Comparison of ENCODE assay signal across 21 cellular contexts in genomic region chr3:150269526-150269925, GRCh38.
"Had no signal": no experiment of that assay in that cellular context is flagged by ENCODE, and none has a peak within 500 bp of the region (broad histone marks: within the 10 kb centered on the region; RNA-seq: fewer than 3 reads in every experiment).

No MANE protein-coding gene starts in this region.

- DNase-seq: esophagus squamous epithelium; glutamatergic neuron; immature natural killer cell; left lung; lower lobe of right lung; naive thymus-derived CD4-positive, alpha-beta T cell; psoas muscle; retina; spleen; stimulated activated CD4-positive, alpha-beta T cell treated with anti-CD3 and anti-CD28 coated beads, Interleukin-15, amount 100 ng/mL, for 24 hours; stimulated activated CD4-positive, alpha-beta T cell treated with anti-CD3 and anti-CD28 coated beads, Interleukin-1b, Interleukin-23, amount 100 ng/mL, for 48 hours; stimulated activated CD4-positive, alpha-beta T cell treated with anti-CD3 and anti-CD28 coated beads, Interleukin-4, amount 100 ng/mL, for 24 hours; tibial artery; upper lobe of right lung had no signal

- H3K4me3 ChIP-seq: esophagus squamous epithelium, gastroesophageal sphincter, left lung, lower lobe of right lung, psoas muscle, spleen, tibial artery, upper lobe of right lung, vagina had no signal

- H3K36me3 ChIP-seq: esophagus squamous epithelium, gastroesophageal sphincter, left lung, lower lobe of right lung, neutrophil, spleen, tibial artery, upper lobe of right lung, vagina had no signal

- H3K9me3 Mint-ChIP-seq: immature natural killer cell; memory B cell; naive thymus-derived CD4-positive, alpha-beta T cell; stimulated activated memory B cell treated with anti-CD40 and anti-IgM and Interleukin-4, amounts not matched to agents 10 μg/mL and 1 μg/mL and 100 μg/mL, for 72 hours; stimulated activated naive CD8-positive, alpha-beta T cell treated with anti-CD3 and anti-CD28 coated beads, Interleukin-15, Interleukin-2, amounts not matched to agents 100 ng/mL and 50 ng/mL, for 24 hours had no signal

- H3K4me1 ChIP-seq: esophagus squamous epithelium, left lung, lower lobe of right lung, psoas muscle, spleen, tibial artery, upper lobe of right lung, vagina had no signal

- H3K27me3 ChIP-seq: esophagus squamous epithelium, gastroesophageal sphincter, left lung, neutrophil, spleen, tibial artery, upper lobe of right lung, vagina had no signal

- H3K4me3 Mint-ChIP-seq: immature natural killer cell; memory B cell; naive thymus-derived CD4-positive, alpha-beta T cell; stimulated activated memory B cell treated with anti-CD40 and anti-IgM and Interleukin-4, amounts not matched to agents 10 μg/mL and 1 μg/mL and 100 μg/mL, for 72 hours; stimulated activated naive CD8-positive, alpha-beta T cell treated with anti-CD3 and anti-CD28 coated beads, Interleukin-15, Interleukin-2, amounts not matched to agents 100 ng/mL and 50 ng/mL, for 24 hours had no signal

- H3K36me3 Mint-ChIP-seq: immature natural killer cell; memory B cell; naive thymus-derived CD4-positive, alpha-beta T cell; stimulated activated memory B cell treated with anti-CD40 and anti-IgM and Interleukin-4, amounts not matched to agents 10 μg/mL and 1 μg/mL and 100 μg/mL, for 72 hours had no signal

- H3K4me1 Mint-ChIP-seq: immature natural killer cell; naive thymus-derived CD4-positive, alpha-beta T cell had no signal

- H3K27ac Mint-ChIP-seq: immature natural killer cell; memory B cell; naive thymus-derived CD4-positive, alpha-beta T cell; stimulated activated memory B cell treated with anti-CD40 and anti-IgM and Interleukin-4, amounts not matched to agents 10 μg/mL and 1 μg/mL and 100 μg/mL, for 72 hours; stimulated activated naive CD8-positive, alpha-beta T cell treated with anti-CD3 and anti-CD28 coated beads, Interleukin-15, Interleukin-2, amounts not matched to agents 100 ng/mL and 50 ng/mL, for 24 hours had no signal

- H3K27ac ChIP-seq: esophagus squamous epithelium, gastroesophageal sphincter, left lung, lower lobe of right lung, neutrophil, psoas muscle, spleen, tibial artery, upper lobe of right lung, vagina had no signal

- ATAC-seq: gastroesophageal sphincter; left lung; lower lobe of right lung; naive thymus-derived CD4-positive, alpha-beta T cell; psoas muscle; sciatic nerve; stimulated activated memory B cell treated with anti-CD40 and anti-IgM and Interleukin-4, amounts not matched to agents 10 μg/mL and 1 μg/mL and 100 μg/mL, for 72 hours; upper lobe of right lung had no signal

- H3K9me3 ChIP-seq: esophagus squamous epithelium, gastroesophageal sphincter, left lung, lower lobe of right lung, neutrophil, psoas muscle, spleen, tibial artery, upper lobe of right lung, vagina had no signal
